Comparison of ENCODE assay signal across 16 cellular contexts in the genomic region with DNA sequence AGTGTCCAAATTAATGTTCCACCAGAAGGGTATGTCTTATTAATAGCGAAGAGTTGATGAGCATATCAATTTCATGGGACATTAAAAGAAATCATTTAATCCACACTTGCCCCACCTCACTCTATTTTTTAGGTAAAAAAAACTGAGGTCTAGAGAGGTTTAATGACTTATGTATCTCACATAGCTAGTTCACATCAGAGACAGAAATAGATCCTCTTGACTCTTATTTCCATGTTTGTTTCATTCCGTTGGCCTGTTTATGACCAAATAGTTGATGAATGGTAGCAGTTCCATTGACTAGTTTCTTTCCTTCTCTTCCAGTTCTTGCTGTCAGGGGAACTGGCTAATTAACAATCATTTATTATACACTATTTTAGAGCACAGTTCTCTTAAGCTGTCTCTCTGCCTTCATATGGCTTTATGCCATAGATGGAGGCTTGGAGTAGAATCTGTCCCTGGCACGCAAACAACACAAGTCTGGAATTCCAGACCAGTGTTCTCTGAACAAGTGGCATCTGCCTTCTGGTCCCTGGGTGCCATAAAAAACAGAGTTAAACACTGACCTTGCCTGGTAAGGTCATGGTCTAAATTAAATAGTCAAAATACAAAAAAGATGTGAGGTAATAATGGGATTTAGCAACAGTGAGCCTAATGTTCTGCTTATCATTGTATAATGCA.
DNase-seq lines count a peak whose midpoint lies in the region; FAIRE-seq and TF ChIP-seq lines count a peak whose summit lies in the region.
"Had no signal": no experiment of that assay in that cellular context is flagged by ENCODE, and none has a peak within 500 bp of the region (broad histone marks: within the 10 kb centered on the region; RNA-seq: fewer than 3 reads in every experiment).

No MANE protein-coding gene starts in this region.

- TF ChIP-seq CTCF in astrocyte of the spinal cord (IDR thresholded peaks at IDR 0.05; ENCODE audit: low read depth, low read length) (no peak), right atrium auricular region (IDR thresholded peaks at IDR 0.05) (no peak), prostate gland (IDR thresholded peaks at IDR 0.05) (no peak)

- H3K4me3 ChIP-seq in astrocyte of the spinal cord (ENCODE audit: low read depth, low read length) (no peak overlapping the region), right atrium auricular region (no peak overlapping the region), prostate gland (no peak overlapping the region)
- H3K4me3 ChIP-seq: PC-9, upper lobe of left lung had no signal

- WGBS in prostate gland, result 23% methylated on average over 3 of the region's 3 CpGs

- intact Hi-C loops in prostate gland (cut with DNase I), result no loop called here

- H3K27ac ChIP-seq in right atrium auricular region, result peak overlapping the region; percentile 44 to 68
- peak overlapping the region; percentile 21 for H3K27ac ChIP-seq in substantia nigra (ENCODE audit: low read depth, low read length, poor library complexity, severe bottlenecking)
- H3K27ac ChIP-seq in prostate gland, result no peak overlapping the region
- H3K27ac ChIP-seq: brain microvascular endothelial cell, PC-9, upper lobe of left lung had no signal

- in situ Hi-C loops in astrocyte of the spinal cord (cut with HindIII; ENCODE audit: low sequenced_read_pairs), result no loop called here

- H3K36me3 ChIP-seq in right atrium auricular region (no peaks in the 10 kb centered on the region), prostate gland (no peaks in the 10 kb centered on the region)
- H3K36me3 ChIP-seq: brain microvascular endothelial cell, upper lobe of left lung had no signal

- H3K4me1 ChIP-seq in right atrium auricular region (peaks cover 0 to 46% of the 10 kb centered on the region in 2 donors), prostate gland (replicated peaks) (no peaks in the 10 kb centered on the region)

- TF ChIP-seq POLR2A in GM12892 (IDR thresholded peaks at IDR 0.05; ENCODE audit: low read depth, low read length) (no peak), prostate gland (IDR thresholded peaks at IDR 0.05) (no peak)

- no peaks in the 10 kb centered on the region for H3K27me3 ChIP-seq in right atrium auricular region
- H3K27me3 ChIP-seq in prostate gland (replicated peaks; ENCODE audit: insufficient read depth), result no peaks in the 10 kb centered on the region
- H3K27me3 ChIP-seq: brain microvascular endothelial cell, upper lobe of left lung had no signal

- DNase-seq in NCI-H1092 treated with DMSO at 0.1 percent for 48 hours (lab: John Stamatoyannopoulos, UW), result peak; percentile 35
- DNase-seq in NCI-H1092 (lab: John Stamatoyannopoulos, UW), result no peak
- DNase-seq in astrocyte of the spinal cord (ENCODE audit: low read depth, low spot score), result peak; percentile 21
- DNase-seq in right atrium auricular region (ENCODE audit: low spot score), result no peak
- DNase-seq in substantia nigra (lab: John Stamatoyannopoulos, UW), result peak in 15 of 49 donors; percentile 4 to 54 (median 15)
- DNase-seq in GM12892 (ENCODE audit: insufficient read length), result no peak
- no peak for DNase-seq in RCC 7860 (ENCODE audit: low spot score)
- no peak for DNase-seq in prostate gland (ENCODE audit: low spot score)
- DNase-seq: activated CD4-positive, CD25-positive, alpha-beta regulatory T cell; brain microvascular endothelial cell; GF-D8; NCI-H226; PC-9; upper lobe of left lung had no signal

- no peak for FAIRE-seq in GM12892 (lab: Jason Lieb, UNC)
- no peak for FAIRE-seq in RCC 7860 (lab: Jason Lieb, UNC)
- FAIRE-seq: frontal cortex, islet of Langerhans had no signal

- H3K9me3 ChIP-seq in right atrium auricular region (peaks cover 5 to 14% of the 10 kb centered on the region in 2 donors), prostate gland (no peaks in the 10 kb centered on the region)

Comparison
In these comparisons a context has a peak if more than half of its experiments do, and no peak if none do; other contexts are left out.
1. DNase-seq: peak in NCI-H1092 treated with DMSO at 0.1 percent for 48 hours (single experiment) and astrocyte of the spinal cord (single experiment); none in NCI-H1092 (single experiment), right atrium auricular region (single experiment), GM12892 (single experiment), RCC 7860 (single experiment) and prostate gland (single experiment).
2. H3K27ac ChIP-seq: peak in right atrium auricular region (2 of 2) and substantia nigra (single experiment); none in prostate gland (0 of 2).